Comparison of ENCODE assay signal across 1 cellular context in genomic region chr22:37487559-37487958, GRCh38.
TF ChIP-seq lines count a peak whose summit lies in the region.

No MANE protein-coding gene starts in this region.

TF ChIP-seq in H1, 55 proteins besides CTCF, POLR2A, EP300 and RAD21:
- TF ChIP-seq CTBP2 (IDR thresholded peaks at IDR 0.05; ENCODE audit: borderline replicate concordance, insufficient read depth, insufficient read length, low read length) (no peak), KDM1A (IDR thresholded peaks at IDR 0.05; ENCODE audit: borderline replicate concordance, low read length) (no peak), TEAD4 (IDR thresholded peaks at IDR 0.05; ENCODE audit: low read depth, low read length) (no peak), SAP30 (IDR thresholded peaks at IDR 0.05; ENCODE audit: insufficient read depth, insufficient replicate concordance, low read length) (no peak), CBX8 (IDR thresholded peaks at IDR 0.05; ENCODE audit: borderline replicate concordance, low read depth, low read length) (no peak), RFX5 (IDR thresholded peaks at IDR 0.05; ENCODE audit: borderline replicate concordance, low read depth, low read length) (no peak)
TF ChIP-seq in H1: peak in this region for 0.
